19 cellular contexts compared by ENCODE assay signal in the genomic region with DNA sequence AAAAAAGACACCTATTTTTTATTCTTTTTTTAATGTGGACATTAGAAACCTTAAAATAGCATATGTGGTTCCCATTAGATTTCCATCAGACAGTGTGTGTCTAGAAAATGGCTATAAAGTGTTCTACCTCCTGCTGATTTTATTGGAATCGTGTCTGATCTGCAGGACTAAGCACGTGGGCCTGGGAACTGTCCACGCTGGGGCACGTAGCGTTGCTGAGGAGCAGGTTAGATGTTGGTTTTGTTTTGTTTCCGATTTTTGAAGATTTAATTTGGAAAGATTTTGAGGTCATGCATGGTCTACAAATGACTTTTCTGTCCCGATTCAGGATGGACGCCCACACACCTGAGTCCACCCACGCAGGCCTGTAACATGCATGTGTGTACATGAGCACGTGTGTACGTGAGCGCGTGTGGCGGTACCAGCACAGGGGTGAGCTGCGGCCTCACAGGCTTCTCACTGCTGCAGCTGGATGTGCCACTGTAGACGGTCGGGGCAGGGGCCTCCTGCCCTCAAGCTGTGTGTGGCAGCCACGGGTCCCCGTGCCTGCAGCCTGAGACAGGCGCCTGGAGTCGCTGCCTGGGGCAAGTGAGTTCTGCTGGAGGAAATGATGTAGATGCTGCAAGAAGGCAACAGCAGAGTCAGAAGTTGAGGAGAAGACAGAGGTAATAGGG.
DNase-seq lines count a peak whose midpoint lies in the region; ATAC-seq and TF ChIP-seq lines count a peak whose summit lies in the region.
"Had no signal": no experiment of that assay in that cellular context is flagged by ENCODE, and none has a peak within 500 bp of the region (broad histone marks: within the 10 kb centered on the region; RNA-seq: fewer than 3 reads in every experiment).

No MANE protein-coding gene starts in this region.

- ATAC-seq in PC-3 = no peak
- ATAC-seq in HG02642 (IDR thresholded peaks at IDR 0.05; ENCODE audit: poor library complexity, unreplicated experiment) = no peak
- ATAC-seq: right cardiac atrium; stimulated activated naive CD8-positive, alpha-beta T cell treated with anti-CD3 and anti-CD28 coated beads, Interleukin-15, Interleukin-2, amounts not matched to agents 100 U/mL and 50 U/mL, for 24 hours; T-cell had no signal

- POLR2A ChIA-PET in HEK293 (lab: Yijun Ruan, JAX) = no interaction called here
- POLR2A ChIA-PET in PC-3 (lab: Charles Lee; ENCODE audit: unreplicated experiment) = no interaction called here

- no peaks in the 10 kb centered on the region for H4K20me1 ChIP-seq in PC-3 (ENCODE audit: low read length)

- DNase-seq in EH (ENCODE audit: low read depth) (peak; percentile 5), islet precursor cell (peak; percentile 49), ovary (peak in 3 of 5 donors; percentile 14 to 24 (median 16)), COLO668 (lab: John Stamatoyannopoulos, UW; ENCODE audit: unreplicated experiment) (no peak), PC-3 (no peak)
- DNase-seq: CD4-positive, alpha-beta memory T cell; DMS 273 treated with DMSO at 0.1 percent for 48 hours; mesendoderm; NCI-H1105 treated with DMSO at 0.1 percent for 48 hours; NCI-H446 treated with DMSO at 0.1 percent for 48 hours; SIG-M5; stimulated activated naive CD8-positive, alpha-beta T cell treated with anti-CD3 and anti-CD28 coated beads, Interleukin-15, Interleukin-2, amounts not matched to agents 100 U/mL and 50 U/mL, for 24 hours had no signal

- H3K36me3 ChIP-seq in HEK293 (ENCODE audit: control insufficient read depth in 2 of 2, insufficient read depth in 1 of 2, low read length in 2 of 2) (no peaks in the 10 kb centered on the region), ovary (no peaks in the 10 kb centered on the region), PC-3 (ENCODE audit: low read depth, low read length) (no peaks in the 10 kb centered on the region)
- H3K36me3 ChIP-seq: thoracic aorta had no signal

- intact Hi-C loops in ovary (cut with DNase I) = no loop called here
- intact Hi-C loops in PC-3 (cut with micrococcal nuclease) = no loop called here

- no peak for TF ChIP-seq CTCF in HEK293 (tag by site-specific recombination; IDR thresholded peaks at IDR 0.05)
- no peak for TF ChIP-seq CTCF in ovary (IDR thresholded peaks at IDR 0.05)
- TF ChIP-seq CTCF in PC-3 (conservative IDR thresholded peaks at IDR 0.05; ENCODE audit: low read depth, low read length) = no peak

- no peaks in the 10 kb centered on the region for H3K9me2 ChIP-seq in PC-3 (replicated peaks; ENCODE audit: low read length)

- no peaks in the 10 kb centered on the region for H3K27me3 ChIP-seq in ovary
- H3K27me3 ChIP-seq in PC-3 (ENCODE audit: low read length) = 0 out of 2 replicates have a peak, but pooled peaks cover 5% of the 10 kb centered on the region

- H3K4me3 ChIP-seq in HEK293 (ENCODE audit: low read depth, low read length) (no peak overlapping the region), ovary (no peak overlapping the region), PC-3 (ENCODE audit: low read length) (no peak overlapping the region)
- H3K4me3 ChIP-seq: thoracic aorta had no signal

- H3K4me2 ChIP-seq in PC-3 (ENCODE audit: low read length) = no peak overlapping the region

- H3K9ac ChIP-seq in PC-3 (ENCODE audit: low read length) = no peak overlapping the region
- H3K9ac ChIP-seq: parathyroid adenoma had no signal

- no peaks in the 10 kb centered on the region for H3K4me1 ChIP-seq in HEK293 (ENCODE audit: control insufficient read depth, insufficient read depth, low read length)
- peaks cover 20% of the 10 kb centered on the region for H3K4me1 ChIP-seq in ovary (ENCODE audit: insufficient read depth)
- no peaks in the 10 kb centered on the region for H3K4me1 ChIP-seq in PC-3 (ENCODE audit: insufficient read depth, low read length)
- H3K4me1 ChIP-seq: parathyroid adenoma had no signal

- H3K9me3 ChIP-seq in HEK293 (ENCODE audit: control insufficient read depth, insufficient read depth, low read depth, low read length) (no peaks in the 10 kb centered on the region), ovary (no peaks in the 10 kb centered on the region), PC-3 (ENCODE audit: low read length) (no peaks in the 10 kb centered on the region)
- H3K9me3 ChIP-seq: thoracic aorta had no signal

- H3K79me2 ChIP-seq in PC-3 (ENCODE audit: low read length) = no peaks in the 10 kb centered on the region
- H3K79me2 ChIP-seq: parathyroid adenoma had no signal

- CTCF ChIA-PET in HEK293 (lab: Yijun Ruan, JAX) = no interaction called here
- CTCF ChIA-PET in PC-3 (lab: Charles Lee) = no interaction called here

- no peak for TF ChIP-seq EP300 in ovary (IDR thresholded peaks at IDR 0.05)

- 91% methylated on average over 21 of the region's 21 CpGs for WGBS in ovary, 3 donors

- no peak for TF ChIP-seq POLR2A in ovary (IDR thresholded peaks at IDR 0.05)

- H2AFZ ChIP-seq in PC-3 (ENCODE audit: low read length) = no peak overlapping the region
- H2AFZ ChIP-seq: parathyroid adenoma had no signal

- BruUV-seq in PC-3 (replicated peaks; lab: Mats Ljungman, UMichigan) = no TSS peak

- no peaks in the 10 kb centered on the region for H3F3A ChIP-seq in PC-3 (ENCODE audit: low read length, unreplicated experiment)

- H3K27ac ChIP-seq in HEK293 (ENCODE audit: extremely low read depth, low read depth, low read length) (no peak overlapping the region), ovary (no peak overlapping the region), PC-3 (ENCODE audit: low read length) (no peak overlapping the region)
- H3K27ac ChIP-seq: epithelial cell of prostate, parathyroid adenoma, thoracic aorta had no signal

TF ChIP-seq in HEK293, 187 proteins besides CTCF, POLR2A, EP300 and RAD21:
- TF ChIP-seq ZFHX2 (tag by site-specific recombination; conservative IDR thresholded peaks at IDR 0.05) (peak; percentile 48), SP3 (tag by site-specific recombination; IDR thresholded peaks at IDR 0.05) (no peak), EGR2 (tag by site-specific recombination; IDR thresholded peaks at IDR 0.05; ENCODE audit: low read depth) (0 out of 2 replicates have a peak, but pooled peaks have one; percentile 17)
- TF ChIP-seq, protein P1, sequence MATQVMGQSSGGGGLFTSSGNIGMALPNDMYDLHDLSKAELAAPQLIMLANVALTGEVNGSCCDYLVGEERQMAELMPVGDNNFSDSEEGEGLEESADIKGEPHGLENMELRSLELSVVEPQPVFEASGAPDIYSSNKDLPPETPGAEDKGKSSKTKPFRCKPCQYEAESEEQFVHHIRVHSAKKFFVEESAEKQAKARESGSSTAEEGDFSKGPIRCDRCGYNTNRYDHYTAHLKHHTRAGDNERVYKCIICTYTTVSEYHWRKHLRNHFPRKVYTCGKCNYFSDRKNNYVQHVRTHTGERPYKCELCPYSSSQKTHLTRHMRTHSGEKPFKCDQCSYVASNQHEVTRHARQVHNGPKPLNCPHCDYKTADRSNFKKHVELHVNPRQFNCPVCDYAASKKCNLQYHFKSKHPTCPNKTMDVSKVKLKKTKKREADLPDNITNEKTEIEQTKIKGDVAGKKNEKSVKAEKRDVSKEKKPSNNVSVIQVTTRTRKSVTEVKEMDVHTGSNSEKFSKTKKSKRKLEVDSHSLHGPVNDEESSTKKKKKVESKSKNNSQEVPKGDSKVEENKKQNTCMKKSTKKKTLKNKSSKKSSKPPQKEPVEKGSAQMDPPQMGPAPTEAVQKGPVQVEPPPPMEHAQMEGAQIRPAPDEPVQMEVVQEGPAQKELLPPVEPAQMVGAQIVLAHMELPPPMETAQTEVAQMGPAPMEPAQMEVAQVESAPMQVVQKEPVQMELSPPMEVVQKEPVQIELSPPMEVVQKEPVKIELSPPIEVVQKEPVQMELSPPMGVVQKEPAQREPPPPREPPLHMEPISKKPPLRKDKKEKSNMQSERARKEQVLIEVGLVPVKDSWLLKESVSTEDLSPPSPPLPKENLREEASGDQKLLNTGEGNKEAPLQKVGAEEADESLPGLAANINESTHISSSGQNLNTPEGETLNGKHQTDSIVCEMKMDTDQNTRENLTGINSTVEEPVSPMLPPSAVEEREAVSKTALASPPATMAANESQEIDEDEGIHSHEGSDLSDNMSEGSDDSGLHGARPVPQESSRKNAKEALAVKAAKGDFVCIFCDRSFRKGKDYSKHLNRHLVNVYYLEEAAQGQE (tag by site-specific recombination; IDR thresholded peaks at IDR 0.05) = peak; percentile 65
- TF ChIP-seq, protein P2, sequence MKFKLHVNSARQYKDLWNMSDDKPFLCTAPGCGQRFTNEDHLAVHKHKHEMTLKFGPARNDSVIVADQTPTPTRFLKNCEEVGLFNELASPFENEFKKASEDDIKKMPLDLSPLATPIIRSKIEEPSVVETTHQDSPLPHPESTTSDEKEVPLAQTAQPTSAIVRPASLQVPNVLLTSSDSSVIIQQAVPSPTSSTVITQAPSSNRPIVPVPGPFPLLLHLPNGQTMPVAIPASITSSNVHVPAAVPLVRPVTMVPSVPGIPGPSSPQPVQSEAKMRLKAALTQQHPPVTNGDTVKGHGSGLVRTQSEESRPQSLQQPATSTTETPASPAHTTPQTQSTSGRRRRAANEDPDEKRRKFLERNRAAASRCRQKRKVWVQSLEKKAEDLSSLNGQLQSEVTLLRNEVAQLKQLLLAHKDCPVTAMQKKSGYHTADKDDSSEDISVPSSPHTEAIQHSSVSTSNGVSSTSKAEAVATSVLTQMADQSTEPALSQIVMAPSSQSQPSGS (tag by site-specific recombination; IDR thresholded peaks at IDR 0.05; ENCODE audit: low read depth) = no peak

Comparison
In these comparisons a context has a peak if more than half of its experiments do, and no peak if none do; other contexts are left out.
1. DNase-seq: peak in EH (single experiment), islet precursor cell (single experiment) and ovary (3 of 5); none in COLO668 (single experiment) and PC-3 (single experiment).